Comparison of ENCODE assay signal across 36 cellular contexts in genomic region chr11:33913991-33914390, GRCh38. TPM values are rescaled to one million over a fixed set of nuclear protein-coding genes. Genes with fewer than 3 reads are reported as not detected.
"Had no signal": no experiment of that assay in that cellular context is flagged by ENCODE, and none has a peak within 500 bp of the region (broad histone marks: within the 10 kb centered on the region; RNA-seq: fewer than 3 reads in every experiment).

No MANE protein-coding gene starts in this region.

- H3K9me3 ChIP-seq: adrenal gland, body of pancreas, breast epithelium had no signal

- FAIRE-seq: astrocyte, TTC549 had no signal

- H3K4me3 ChIP-seq: adrenal gland, body of pancreas, breast epithelium had no signal

- H3K4me1 ChIP-seq: adrenal gland, body of pancreas, breast epithelium had no signal

- H3K36me3 Mint-ChIP-seq: activated CD4-positive, alpha-beta memory T cell treated with anti-CD3 and anti-CD28 coated beads for 36 hours had no signal

- H3K9me3 Mint-ChIP-seq: activated T-cell treated with anti-CD3 and anti-CD28 coated beads, Interleukin-2, amount 50 U/mL, for 4 hours; activated T-helper 17 cell treated with anti-CD3 and anti-CD28 coated beads, Interleukin-2, amount 50 U/mL, for 72 hours; T-helper 2 cell treated with Interferon-gamma antibody and Interleukin-4, amounts not matched to agents 5 μg/mL and 100 μg/mL, for 36 hours had no signal

- H3K4me1 Mint-ChIP-seq: activated CD4-positive, alpha-beta T cell treated with anti-CD3 and anti-CD28 coated beads, Interleukin-2, amount 10 ng/mL, durations not matched to agents 24 days and 14 days; activated naive CD8-positive, alpha-beta T cell treated with anti-CD3 and anti-CD28 coated beads for 36 hours; activated T-helper 17 cell treated with anti-CD3 and anti-CD28 coated beads, Interleukin-2, amount 50 U/mL, for 72 hours had no signal

- H3K36me3 ChIP-seq: adrenal gland, brain microvascular endothelial cell, breast epithelium had no signal

- ATAC-seq: activated CD8-positive, alpha-beta T cell treated with anti-CD3 and anti-CD28 coated beads for 36 hours; activated naive CD4-positive, alpha-beta T cell treated with anti-CD3 and anti-CD28 coated beads, Interleukin-2, amount 50 U/mL, for 72 hours; activated T-cell treated with anti-CD3 and anti-CD28 coated beads, Interleukin-2, amount 50 U/mL, for 4 hours; activated T-cell treated with anti-CD3 and anti-CD28 coated beads, Interleukin-2, amount 50 U/mL, for 72 hours; activated T-helper 17 cell treated with anti-CD3 and anti-CD28 coated beads, Interleukin-2, amount 50 U/mL, for 72 hours; body of pancreas had no signal

- DNase-seq: activated B cell treated with CpG ODN at 0.5 μM for 24 hours; activated CD4-positive, alpha-beta memory T cell treated with anti-CD3 and anti-CD28 coated beads for 36 hours; activated CD4-positive, alpha-beta T cell treated with anti-CD3 and anti-CD28 coated beads for 4 hours; activated CD4-positive, alpha-beta T cell treated with anti-CD3 and anti-CD28 coated beads, Interleukin-2, amount 10 ng/mL, durations not matched to agents 24 days and 14 days; activated CD4-positive, alpha-beta T cell treated with anti-CD3 and anti-CD28 coated beads, Interleukin-2, amount 50 U/mL, for 1 hour; activated CD4-positive, alpha-beta T cell treated with anti-CD3 and anti-CD28 coated beads, Interleukin-2, amount 50 U/mL, for 4 hours; activated CD4-positive, CD25-positive, alpha-beta regulatory T cell treated with anti-CD3 and anti-CD28 coated beads, Interleukin-2, amount 50 U/mL, for 72 hours; activated CD8-positive, alpha-beta memory T cell treated with anti-CD3 and anti-CD28 coated beads, Interleukin-2, amount 50 U/mL, for 4 hours; activated CD8-positive, alpha-beta T cell treated with anti-CD3 and anti-CD28 coated beads for 36 hours; activated effector memory CD4-positive, alpha-beta T cell treated with anti-CD3 and anti-CD28 coated beads, Interleukin-2, amount 50 U/mL, for 16 hours; activated gamma-delta T cell treated with Interleukin-2 at 50 U/mL for 16 hours; activated naive CD4-positive, alpha-beta T cell; activated naive CD4-positive, alpha-beta T cell treated with anti-CD3 and anti-CD28 coated beads for 36 hours; activated naive CD4-positive, alpha-beta T cell treated with anti-CD3 and anti-CD28 coated beads, Interleukin-2, amount 50 U/mL, for 16 hours; activated naive CD8-positive, alpha-beta T cell treated with anti-CD3 and anti-CD28 coated beads for 36 hours; activated T-cell treated with anti-CD3 and anti-CD28 coated beads for 4 hours; activated T-cell treated with anti-CD3 and anti-CD28 coated beads, Interleukin-2, amount 50 U/mL, for 1 hour; activated T-cell treated with anti-CD3 and anti-CD28 coated beads, Interleukin-2, amount 50 U/mL, for 4 hours; activated T-cell treated with anti-CD3 and anti-CD28 coated beads, Interleukin-2, amount 50 U/mL, for 72 hours; adrenal gland; amniotic stem cell; aorta; body of pancreas; brain microvascular endothelial cell; central memory CD4-positive, alpha-beta T cell; T-helper 2 cell; T-helper 9 cell had no signal

- H3K27ac Mint-ChIP-seq: activated B cell treated with CpG ODN at 0.5 μM for 24 hours; activated CD4-positive, alpha-beta memory T cell treated with anti-CD3 and anti-CD28 coated beads for 36 hours; activated CD4-positive, alpha-beta T cell treated with anti-CD3 and anti-CD28 coated beads, Interleukin-2, amount 10 ng/mL, durations not matched to agents 24 days and 14 days; activated CD8-positive, alpha-beta T cell treated with anti-CD3 and anti-CD28 coated beads for 36 hours; activated naive CD4-positive, alpha-beta T cell treated with anti-CD3 and anti-CD28 coated beads for 36 hours; activated naive CD4-positive, alpha-beta T cell treated with anti-CD3 and anti-CD28 coated beads, Interleukin-2, amount 50 U/mL, for 72 hours; activated naive CD8-positive, alpha-beta T cell treated with anti-CD3 and anti-CD28 coated beads for 36 hours; activated T-cell treated with anti-CD3 and anti-CD28 coated beads, Interleukin-2, amount 50 U/mL, for 72 hours; activated T-helper 1 cell treated with anti-CD3 and anti-CD28 coated beads, Interleukin-12 subunit alpha, Interleukin-12 subunit beta, Interleukin-2, Interleukin-4 antibody, amounts not matched to agents 30 ng/mL and 10 ng/mL and 1 ng/mL, durations not matched to agents 14 hours and 24 hours and 36 hours; activated T-helper 17 cell treated with anti-CD3 and anti-CD28 coated beads, Interleukin-2, amount 50 U/mL, for 72 hours; T-helper 1 cell treated with Interleukin-12 subunit alpha and Interleukin-12 subunit beta and Interleukin-4 antibody, amounts not matched to agents 30 μg/mL and 1 μg/mL, for 36 hours; T-helper 2 cell treated with Interferon-gamma antibody and Interleukin-4, amounts not matched to agents 5 μg/mL and 100 μg/mL, for 36 hours had no signal

- H3K27ac ChIP-seq: adrenal gland, body of pancreas, brain microvascular endothelial cell, breast epithelium, VCaP had no signal

- H3K4me3 Mint-ChIP-seq: activated B cell treated with CpG ODN at 0.5 μM for 24 hours; activated CD4-positive, alpha-beta memory T cell treated with anti-CD3 and anti-CD28 coated beads for 36 hours; activated CD4-positive, alpha-beta T cell treated with anti-CD3 and anti-CD28 coated beads, Interleukin-2, amount 10 ng/mL, durations not matched to agents 24 days and 14 days; activated CD8-positive, alpha-beta T cell treated with anti-CD3 and anti-CD28 coated beads for 36 hours; activated naive CD4-positive, alpha-beta T cell treated with anti-CD3 and anti-CD28 coated beads for 36 hours; activated T-cell treated with anti-CD3 and anti-CD28 coated beads, Interleukin-2, amount 50 U/mL, for 4 hours; activated T-cell treated with anti-CD3 and anti-CD28 coated beads, Interleukin-2, amount 50 U/mL, for 72 hours; activated T-helper 1 cell treated with anti-CD3 and anti-CD28 coated beads, Interleukin-12 subunit alpha, Interleukin-12 subunit beta, Interleukin-2, Interleukin-4 antibody, amounts not matched to agents 30 ng/mL and 10 ng/mL and 1 ng/mL, durations not matched to agents 14 hours and 24 hours and 36 hours; activated T-helper 17 cell treated with anti-CD3 and anti-CD28 coated beads, Interleukin-2, amount 50 U/mL, for 72 hours; T-helper 1 cell treated with Interleukin-12 subunit alpha and Interleukin-12 subunit beta and Interleukin-4 antibody, amounts not matched to agents 30 μg/mL and 1 μg/mL, for 36 hours; T-helper 2 cell treated with Interferon-gamma antibody and Interleukin-4, amounts not matched to agents 5 μg/mL and 100 μg/mL, for 36 hours had no signal

- H3K27me3 ChIP-seq: adrenal gland, body of pancreas, brain microvascular endothelial cell, breast epithelium had no signal

RNA-seq across cellular contexts. Expression of gene LMO2, which starts 22.1 kb away (rescaled TPM):
- total RNA-seq: activated CD4-positive, alpha-beta memory T cell treated with anti-CD3 and anti-CD28 coated beads for 36 hours; activated CD4-positive, alpha-beta T cell treated with anti-CD3 and anti-CD28 coated beads, Interleukin-2, amount 10 ng/mL, durations not matched to agents 24 days and 14 days; activated CD8-positive, alpha-beta T cell treated with anti-CD3 and anti-CD28 coated beads for 36 hours; activated naive CD4-positive, alpha-beta T cell treated with anti-CD3 and anti-CD28 coated beads for 36 hours; activated naive CD4-positive, alpha-beta T cell treated with anti-CD3 and anti-CD28 coated beads, Interleukin-2, amount 50 U/mL, for 72 hours; activated T-cell treated with anti-CD3 and anti-CD28 coated beads, Interleukin-2, amount 50 U/mL, for 72 hours; activated T-helper 1 cell treated with anti-CD3 and anti-CD28 coated beads, Interleukin-12 subunit alpha, Interleukin-12 subunit beta, Interleukin-2, Interleukin-4 antibody, amounts not matched to agents 30 ng/mL and 10 ng/mL and 1 ng/mL, durations not matched to agents 14 hours and 24 hours and 36 hours; activated T-helper 17 cell treated with anti-CD3 and anti-CD28 coated beads, Interleukin-2, amount 50 U/mL, for 72 hours had no signal
